In the genomic region with DNA sequence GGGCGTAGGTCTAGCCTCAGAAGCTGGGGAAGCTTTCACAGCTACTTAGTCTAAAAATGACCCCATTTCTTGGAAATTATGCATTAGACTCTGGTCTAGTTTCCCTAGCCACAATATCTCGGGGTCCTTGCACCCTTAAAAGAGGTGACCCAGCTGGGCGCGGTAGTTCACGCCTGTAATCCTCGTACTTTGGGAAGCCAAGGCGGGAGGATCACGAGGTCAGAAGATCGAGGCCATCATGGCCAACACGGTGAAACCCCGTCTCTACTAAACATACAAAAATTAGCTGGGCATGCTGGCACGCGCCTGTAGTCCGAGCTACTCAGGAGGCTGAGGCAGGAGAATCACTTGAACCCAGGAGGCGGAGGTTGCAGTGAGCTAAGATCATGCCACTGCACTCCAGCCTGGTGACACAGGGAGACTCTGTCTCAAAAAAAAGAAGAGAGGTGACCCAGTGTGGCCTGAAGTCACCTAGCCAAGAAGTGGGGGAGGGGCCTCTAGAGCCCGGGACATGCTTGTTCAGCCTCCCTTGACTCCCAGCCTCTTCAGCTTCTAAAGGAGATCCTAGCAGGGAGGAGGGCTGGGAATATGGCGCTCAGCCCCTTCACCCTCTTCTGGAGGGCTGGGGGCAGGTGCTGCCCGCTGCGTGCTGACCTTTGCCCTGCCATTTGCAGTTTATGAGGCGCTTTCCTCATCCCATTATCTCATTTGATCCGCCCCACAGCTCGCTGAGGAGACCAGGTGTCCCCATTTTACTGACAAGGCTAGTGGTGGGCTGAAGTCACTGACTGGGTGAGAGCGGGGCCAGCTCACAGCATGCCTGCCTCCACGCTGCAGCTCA, we compare ENCODE assay signal across 10 cellular contexts. TPM values are rescaled to one million over a fixed set of nuclear protein-coding genes. Genes with fewer than 3 reads are reported as not detected.
DNase-seq lines count a peak whose midpoint lies in the region; ATAC-seq and TF ChIP-seq lines count a peak whose summit lies in the region.
"Had no signal": no experiment of that assay in that cellular context is flagged by ENCODE, and none has a peak within 500 bp of the region (broad histone marks: within the 10 kb centered on the region; RNA-seq: fewer than 3 reads in every experiment).

No MANE protein-coding gene starts in this region.

- TF ChIP-seq CTCF in esophagus squamous epithelium (IDR thresholded peaks at IDR 0.05) (no peak), prostate gland (IDR thresholded peaks at IDR 0.05) (no peak)

- no peaks in the 10 kb centered on the region for H3K9me3 ChIP-seq in esophagus squamous epithelium
- no peaks in the 10 kb centered on the region for H3K9me3 ChIP-seq in prostate gland
- H3K9me3 ChIP-seq in naive thymus-derived CD4-positive, alpha-beta T cell (ENCODE audit: control insufficient read depth in 2 of 3, low read length in 3 of 3) = no peaks in the 10 kb centered on the region

- DNase-seq in H7 = peak; percentile 59
- peak; percentile 61 for DNase-seq in NCI-H2196 (lab: John Stamatoyannopoulos, UW; ENCODE audit: unreplicated experiment)
- no peak for DNase-seq in esophagus squamous epithelium (lab: John Stamatoyannopoulos, UW)
- DNase-seq in prostate gland (ENCODE audit: low spot score) = no peak
- no peak for DNase-seq in cortex of kidney (lab: John Stamatoyannopoulos, UW)
- DNase-seq in AG08396 (ENCODE audit: low spot score) = no peak
- no peak for DNase-seq in naive thymus-derived CD4-positive, alpha-beta T cell
- DNase-seq in AG08395 (ENCODE audit: low spot score) = no peak
- DNase-seq: NCI-H446 had no signal

- TF ChIP-seq POLR2A in esophagus squamous epithelium (IDR thresholded peaks at IDR 0.05) (no peak), prostate gland (IDR thresholded peaks at IDR 0.05) (no peak)

- H3K27ac ChIP-seq in esophagus squamous epithelium (peak overlapping the region; percentile 89 to 94 (median 92)), prostate gland (peak overlapping the region; percentile 87 to 91)
- H3K27ac ChIP-seq in naive thymus-derived CD4-positive, alpha-beta T cell (ENCODE audit: low read depth, low read length) = no peak overlapping the region

- CTCF ChIA-PET in naive thymus-derived CD4-positive, alpha-beta T cell (lab: Charles Lee) = interaction anchor here (1.0 kb wide), 1 partner anchor 18 kb away, joined by 3 read pairs; no protein-coding TSS in a partner anchor

- H3K27me3 Mint-ChIP-seq in naive thymus-derived CD4-positive, alpha-beta T cell = peaks cover 0 to 13% (median 8%) of the 10 kb centered on the region in 5 donors

- no peaks in the 10 kb centered on the region for H3K4me1 Mint-ChIP-seq in naive thymus-derived CD4-positive, alpha-beta T cell

- intact Hi-C loops in esophagus squamous epithelium (cut with DNase I) (no loop called here), prostate gland (cut with DNase I) (loop anchor here (10.0 kb wide), 1 partner anchor 97 kb away; no protein-coding TSS in a partner anchor)
- intact Hi-C loops in naive thymus-derived CD4-positive, alpha-beta T cell (cut with micrococcal nuclease) = no loop called here

- H3K4me1 ChIP-seq in esophagus squamous epithelium (peaks cover 23 to 84% (median 24%) of the 10 kb centered on the region in 3 donors), prostate gland (replicated peaks) (peaks cover 8% of the 10 kb centered on the region)
- no peaks in the 10 kb centered on the region for H3K4me1 ChIP-seq in naive thymus-derived CD4-positive, alpha-beta T cell (ENCODE audit: control insufficient read depth in 2 of 2, insufficient read depth in 2 of 2, low read length in 2 of 2)

- H3K27me3 ChIP-seq in H7 (ENCODE audit: control insufficient read depth, insufficient read depth, low read length) (no peaks in the 10 kb centered on the region), esophagus squamous epithelium (peaks cover 0 to 9% (median 0%) of the 10 kb centered on the region in 4 donors), prostate gland (replicated peaks; ENCODE audit: insufficient read depth) (no peaks in the 10 kb centered on the region)
- H3K27me3 ChIP-seq in naive thymus-derived CD4-positive, alpha-beta T cell (ENCODE audit: control insufficient read depth in 2 of 2, insufficient read depth in 2 of 2, low read length in 2 of 2) = no peaks in the 10 kb centered on the region

- ATAC-seq in naive thymus-derived CD4-positive, alpha-beta T cell = no peak

- H3K4me3 ChIP-seq in H7 (ENCODE audit: insufficient read depth, low read depth, low read length) = no peak overlapping the region
- peak overlapping the region in 2 of 4 donors; percentile 7 to 38 for H3K4me3 ChIP-seq in esophagus squamous epithelium
- no peak overlapping the region for H3K4me3 ChIP-seq in prostate gland
- no peak overlapping the region for H3K4me3 ChIP-seq in naive thymus-derived CD4-positive, alpha-beta T cell (ENCODE audit: low read length)

- peaks cover 13% of the 10 kb centered on the region for H3K36me3 ChIP-seq in H7 (replicated peaks; ENCODE audit: control insufficient read depth, insufficient read depth, low read length)
- H3K36me3 ChIP-seq in esophagus squamous epithelium = peaks cover 0 to 44% (median 8%) of the 10 kb centered on the region in 3 donors
- H3K36me3 ChIP-seq in prostate gland = no peaks in the 10 kb centered on the region
- no peaks in the 10 kb centered on the region for H3K36me3 ChIP-seq in naive thymus-derived CD4-positive, alpha-beta T cell (ENCODE audit: control insufficient read depth in 2 of 3, insufficient read depth in 3 of 3, low read length in 3 of 3)

- no peak overlapping the region for H3K27ac Mint-ChIP-seq in naive thymus-derived CD4-positive, alpha-beta T cell
- H3K27ac Mint-ChIP-seq: natural killer cell treated with Interleukin-12 subunit alpha and Interleukin-12 subunit beta and Interleukin-15 and Interleukin-18, amount 100 ng/mL, for 72 hours had no signal

- WGBS in esophagus squamous epithelium, 2 donors = 73 to 75% methylated on average over 7 to 22 of the region's 24 CpGs
- 85% methylated on average over 24 of the region's 24 CpGs for WGBS in prostate gland

- peaks cover 0 to 3% (median 0%) of the 10 kb centered on the region in 5 donors for H3K36me3 Mint-ChIP-seq in naive thymus-derived CD4-positive, alpha-beta T cell
- H3K36me3 Mint-ChIP-seq: natural killer cell treated with Interleukin-12 subunit alpha and Interleukin-12 subunit beta and Interleukin-15 and Interleukin-18, amount 100 ng/mL, for 72 hours had no signal

- H3K4me3 Mint-ChIP-seq in naive thymus-derived CD4-positive, alpha-beta T cell = no peak overlapping the region
- H3K4me3 Mint-ChIP-seq: natural killer cell treated with Interleukin-12 subunit alpha and Interleukin-12 subunit beta and Interleukin-15 and Interleukin-18, amount 100 ng/mL, for 72 hours had no signal

- POLR2A ChIA-PET in naive thymus-derived CD4-positive, alpha-beta T cell (lab: Charles Lee) = no interaction called here

- peaks cover 0 to 2% (median 0%) of the 10 kb centered on the region in 11 donors for H3K9me3 Mint-ChIP-seq in naive thymus-derived CD4-positive, alpha-beta T cell
- H3K9me3 Mint-ChIP-seq: natural killer cell treated with Interleukin-12 subunit alpha and Interleukin-12 subunit beta and Interleukin-15 and Interleukin-18, amount 100 ng/mL, for 72 hours had no signal

RNA-seq across cellular contexts. Expression of a gene that starts 7.2 kb away (rescaled TPM):
- total RNA-seq in H7 (2014; rRNA removed; shearing (Covaris generic)) = 3.6 and 6.9 TPM in 2 replicates
- total RNA-seq in esophagus squamous epithelium (100 to 1,000 TPM; 146 to 432 (median 253) TPM), prostate gland (100 to 1,000 TPM in 1 of 2 donors, 10 to 100 TPM in 1; 74.4 to 191 TPM)
- total RNA-seq in naive thymus-derived CD4-positive, alpha-beta T cell = 1 to 10 TPM in 3 of 5 experiments, under 1 TPM in 2; 0.19 to 2.8 (median 2.0) TPM
- under 1 TPM in 1 of 2 donors, not detected in 1; 0.29 TPM for polyA plus RNA-seq in naive thymus-derived CD4-positive, alpha-beta T cell

RNA-seq across cellular contexts. Expression of a gene that starts 35.2 kb away (rescaled TPM):
- total RNA-seq in H7 (2014; rRNA removed; shearing (Covaris generic)) = 129 and 136 TPM in 2 replicates
- 100 to 1,000 TPM in 1 of 4 donors, 10 to 100 TPM in 3; 44.6 to 129 (median 72.2) TPM for total RNA-seq in esophagus squamous epithelium
- total RNA-seq in prostate gland = 100 to 1,000 TPM in 1 of 2 donors, 10 to 100 TPM in 1; 70.4 to 104 TPM
- 10 to 100 TPM; 19.4 to 43.4 (median 26.8) TPM for total RNA-seq in naive thymus-derived CD4-positive, alpha-beta T cell
- 10 to 100 TPM; 23.1 to 30.2 TPM for polyA plus RNA-seq in naive thymus-derived CD4-positive, alpha-beta T cell

Comparison
In these comparisons a context has a peak if more than half of its experiments do, and no peak if none do; other contexts are left out.
1. DNase-seq: peak in H7 (single experiment) and NCI-H2196 (single experiment); none in esophagus squamous epithelium (single experiment), prostate gland (single experiment), cortex of kidney (single experiment), AG08396 (single experiment), naive thymus-derived CD4-positive, alpha-beta T cell (0 of 9) and AG08395 (single experiment).